In genomic region chr7:93923946-93924345, GRCh38 we compare ENCODE assay signal across 15 cellular contexts. TPM values are rescaled to one million over a fixed set of nuclear protein-coding genes. Genes with fewer than 3 reads are reported as not detected.
DNase-seq lines count a peak whose midpoint lies in the region; ATAC-seq and TF ChIP-seq lines count a peak whose summit lies in the region.
"Had no signal": no experiment of that assay in that cellular context is flagged by ENCODE, and none has a peak within 500 bp of the region (broad histone marks: within the 10 kb centered on the region; RNA-seq: fewer than 3 reads in every experiment).

No MANE protein-coding gene starts in this region.

- 8 to 18% methylated on average over 1 of the region's 1 CpG for WGBS in lower leg skin, 2 donors

- H3K9me3 ChIP-seq in lower lobe of right lung = no peaks in the 10 kb centered on the region
- H3K9me3 ChIP-seq in stomach smooth muscle (ENCODE audit: control insufficient read depth in 2 of 2, low read length in 2 of 2) = no peaks in the 10 kb centered on the region

- in situ Hi-C loops in brain microvascular endothelial cell (cut with HindIII; ENCODE audit: low pct_ligation_motif_present, low sequenced_read_pairs) = no loop called here

- H3K27ac ChIP-seq in brain microvascular endothelial cell = no peak overlapping the region
- H3K27ac ChIP-seq in lower lobe of right lung = peak overlapping the region; percentile 85
- peak overlapping the region; percentile 7 for H3K27ac ChIP-seq in stomach smooth muscle (ENCODE audit: low read length)
- H3K27ac ChIP-seq in substantia nigra (ENCODE audit: low read depth, low read length, poor library complexity, severe bottlenecking) = no peak overlapping the region

- H3K4me1 ChIP-seq in lower lobe of right lung (peaks cover 9% of the 10 kb centered on the region), stomach smooth muscle (ENCODE audit: control insufficient read depth, insufficient read depth, low read length) (no peaks in the 10 kb centered on the region)

- intact Hi-C loops in lower lobe of right lung (cut with DNase I) = no loop called here
- intact Hi-C loops in lower leg skin (cut with DNase I; ENCODE audit: low total_unique reads) = no loop called here

- TF ChIP-seq CTCF in brain microvascular endothelial cell (IDR thresholded peaks at IDR 0.05; ENCODE audit: low read depth, low read length, missing control alignments) = no peak
- no peak for TF ChIP-seq CTCF in lower lobe of right lung (IDR thresholded peaks at IDR 0.05)
- TF ChIP-seq CTCF in lower leg skin (IDR thresholded peaks at IDR 0.05) = no peak

- peak; percentile 7 for DNase-seq in GM03348 (ENCODE audit: low spot score)
- DNase-seq in brain microvascular endothelial cell = no peak
- DNase-seq in lower lobe of right lung = no peak
- DNase-seq in AG08395 (ENCODE audit: low spot score) = no peak
- no peak for DNase-seq in lower leg skin (ENCODE audit: low spot score in 2 of 2)
- no peak for DNase-seq in substantia nigra (lab: John Stamatoyannopoulos, UW)
- DNase-seq in NCI-H1436 treated with DMSO at 0.1 percent for 48 hours (lab: John Stamatoyannopoulos, UW) = no peak
- DNase-seq: activated CD4-positive, alpha-beta memory T cell treated with anti-CD3 and anti-CD28 coated beads, Interleukin-2, amount 10 ng/mL, durations not matched to agents 7 days and 5 days; islet precursor cell; NCI-H1417 treated with DMSO at 0.1 percent for 48 hours; NCI-H748 treated with DMSO at 0.1 percent for 48 hours; small intestine; T-cell had no signal

- no peak overlapping the region for H3K9ac ChIP-seq in stomach smooth muscle (ENCODE audit: low read length in 2 of 2)

- H3K36me3 ChIP-seq in brain microvascular endothelial cell (replicated peaks) (peaks cover 19% of the 10 kb centered on the region), lower lobe of right lung (peaks cover 4% of the 10 kb centered on the region), stomach smooth muscle (ENCODE audit: control insufficient read depth in 2 of 2, insufficient read depth in 2 of 2, low read length in 2 of 2) (no peaks in the 10 kb centered on the region)

- ATAC-seq in lower lobe of right lung = no peak
- ATAC-seq: activated naive CD4-positive, alpha-beta T cell treated with anti-CD3 and anti-CD28 coated beads, Interleukin-2, amount 50 U/mL, for 72 hours; T-cell had no signal

- H3K27me3 ChIP-seq in brain microvascular endothelial cell (replicated peaks) (no peaks in the 10 kb centered on the region), lower lobe of right lung (ENCODE audit: low read depth) (no peaks in the 10 kb centered on the region), stomach smooth muscle (ENCODE audit: control insufficient read depth in 1 of 2, insufficient read depth in 2 of 2, low read length in 2 of 2) (no peaks in the 10 kb centered on the region)

- no peak for TF ChIP-seq POLR2A in lower leg skin (IDR thresholded peaks at IDR 0.05)

- H3K4me3 ChIP-seq in brain microvascular endothelial cell (ENCODE audit: low read depth, low read length) (peak overlapping the region; percentile 82), lower lobe of right lung (peak overlapping the region; percentile 59), stomach smooth muscle (ENCODE audit: low read length in 2 of 2) (peak overlapping the region in 1 of 2 donors; percentile 81), lower leg skin (ENCODE audit: low read depth, poor library complexity, severe bottlenecking) (no peak overlapping the region)

RNA-seq across cellular contexts. Expression of gene GNG11, which starts 2.4 kb away (rescaled TPM):
- total RNA-seq in lower lobe of right lung = 23.2 TPM
- 1 to 10 TPM; 3.8 to 7.8 (median 5.2) TPM for total RNA-seq in lower leg skin
- total RNA-seq: activated CD4-positive, alpha-beta memory T cell treated with anti-CD3 and anti-CD28 coated beads, Interleukin-2, amount 10 ng/mL, durations not matched to agents 7 days and 5 days; activated naive CD4-positive, alpha-beta T cell treated with anti-CD3 and anti-CD28 coated beads, Interleukin-2, amount 50 U/mL, for 72 hours had no signal

RNA-seq across cellular contexts. Expression of gene GNGT1, which starts 17.6 kb away (rescaled TPM):
- not detected for total RNA-seq in lower lobe of right lung
- total RNA-seq in lower leg skin = not detected
- total RNA-seq: activated CD4-positive, alpha-beta memory T cell treated with anti-CD3 and anti-CD28 coated beads, Interleukin-2, amount 10 ng/mL, durations not matched to agents 7 days and 5 days; activated naive CD4-positive, alpha-beta T cell treated with anti-CD3 and anti-CD28 coated beads, Interleukin-2, amount 50 U/mL, for 72 hours; T-cell had no signal

RNA-seq across cellular contexts. Expression of gene TFPI2, which starts 33.4 kb away (rescaled TPM):
- total RNA-seq in lower lobe of right lung = 1.9 TPM
- total RNA-seq in lower leg skin = 1 to 10 TPM in 1 of 4 donors, under 1 TPM in 2, not detected in 1; 0.12 to 4.2 (median 0.46) TPM
- total RNA-seq: activated CD4-positive, alpha-beta memory T cell treated with anti-CD3 and anti-CD28 coated beads, Interleukin-2, amount 10 ng/mL, durations not matched to agents 7 days and 5 days had no signal

Comparison
In these comparisons a context has a peak if more than half of its experiments do, and no peak if none do; other contexts are left out.
1. H3K27ac ChIP-seq: peak in lower lobe of right lung (single experiment) and stomach smooth muscle (single experiment); none in brain microvascular endothelial cell (single experiment) and substantia nigra (single experiment).